In the genomic region with DNA sequence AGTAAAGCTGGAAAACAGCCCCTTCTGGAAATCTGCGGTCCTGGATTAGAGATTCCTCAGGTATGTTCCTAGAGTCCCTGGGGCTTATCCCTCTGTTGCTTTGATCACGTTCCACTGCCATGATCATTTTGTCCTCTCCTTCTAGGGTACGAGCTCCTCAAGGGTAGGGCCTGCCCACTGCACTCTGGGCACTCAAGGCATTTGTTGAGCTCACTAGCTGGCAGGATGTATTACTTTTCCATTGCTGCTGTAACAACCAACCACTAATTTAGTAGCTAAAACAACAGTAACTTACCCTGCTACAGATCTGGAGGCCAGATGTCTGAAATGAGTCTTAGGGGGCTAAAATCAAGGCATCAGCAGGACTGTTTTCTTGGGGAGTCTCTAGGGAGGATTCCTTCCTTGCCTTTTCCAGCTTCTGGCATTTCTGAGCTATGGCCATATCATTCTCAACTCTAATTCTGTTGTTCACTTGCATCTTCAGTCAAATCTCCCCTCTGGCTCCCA, we compare ENCODE assay signal across 15 cellular contexts.
A peak's percentile ranks its signal among the peaks of the same experiment; 100 is the strongest.
DNase-seq lines count a peak whose midpoint lies in the region; ATAC-seq and TF ChIP-seq lines count a peak whose summit lies in the region.
"Had no signal": no experiment of that assay in that cellular context is flagged by ENCODE, and none has a peak within 500 bp of the region (broad histone marks: within the 10 kb centered on the region; RNA-seq: fewer than 3 reads in every experiment).

No MANE protein-coding gene starts in this region.

- no peak overlapping the region for H3K18ac ChIP-seq in mesendoderm (ENCODE audit: low read length)

- no peaks in the 10 kb centered on the region for H3K9me3 ChIP-seq in naive thymus-derived CD4-positive, alpha-beta T cell (ENCODE audit: control insufficient read depth in 2 of 3, low read length in 3 of 3)
- H3K9me3 ChIP-seq: esophagus muscularis mucosa, right atrium auricular region, SJSA1, upper lobe of left lung had no signal

- no peak overlapping the region for H2BK15ac ChIP-seq in mesendoderm (replicated peaks; ENCODE audit: low read depth)

- no peaks in the 10 kb centered on the region for H3K79me2 ChIP-seq in mesendoderm (ENCODE audit: control insufficient read depth, insufficient read depth, low read length)

- H2AK5ac ChIP-seq in mesendoderm (ENCODE audit: low read length) = no peak overlapping the region

- H3K4me3 Mint-ChIP-seq in activated CD4-positive, alpha-beta T cell treated with anti-CD3 and anti-CD28 coated beads for 36 hours = peak overlapping the region; percentile 45
- peak overlapping the region; percentile 73 for H3K4me3 Mint-ChIP-seq in activated T-helper 1 cell treated with anti-CD3 and anti-CD28 coated beads, Interleukin-12 subunit alpha, Interleukin-12 subunit beta, Interleukin-2, Interleukin-4 antibody, amounts not matched to agents 30 ng/mL and 10 ng/mL and 1 ng/mL, durations not matched to agents 14 hours and 24 hours and 36 hours
- H3K4me3 Mint-ChIP-seq in naive thymus-derived CD4-positive, alpha-beta T cell = peak overlapping the region; percentile 73 to 86 (median 80)
- no peak overlapping the region for H3K4me3 Mint-ChIP-seq in mesothelial cell of epicardium

- peak overlapping the region; percentile 24 for H3K27ac ChIP-seq in naive thymus-derived CD4-positive, alpha-beta T cell (ENCODE audit: low read depth, low read length)
- no peak overlapping the region for H3K27ac ChIP-seq in mesendoderm (ENCODE audit: low read depth, low read length)
- H3K27ac ChIP-seq: esophagus muscularis mucosa, right atrium auricular region, SJSA1 had no signal

- ATAC-seq in activated CD4-positive, alpha-beta T cell treated with anti-CD3 and anti-CD28 coated beads for 36 hours = peak; percentile 47
- peak; percentile 5 for ATAC-seq in HG02852 (IDR thresholded peaks at IDR 0.05; ENCODE audit: unreplicated experiment)
- no peak for ATAC-seq in naive thymus-derived CD4-positive, alpha-beta T cell

- no peaks in the 10 kb centered on the region for H3K79me1 ChIP-seq in mesendoderm (ENCODE audit: low read length)

- POLR2A ChIA-PET in activated CD4-positive, alpha-beta T cell treated with anti-CD3 and anti-CD28 coated beads for 36 hours (lab: Charles Lee) = no interaction called here
- POLR2A ChIA-PET in naive thymus-derived CD4-positive, alpha-beta T cell (lab: Charles Lee) = interaction anchor here (0.7 to 6.5 kb wide), 14 partner anchors 10 to 174 kb away, joined by 3 to 84 read pairs (median 4); partner anchors contain the start of genes AMZ2, ARSG and SLC16A6

- no peaks in the 10 kb centered on the region for H3K9me3 Mint-ChIP-seq in activated CD4-positive, alpha-beta T cell treated with anti-CD3 and anti-CD28 coated beads for 36 hours (ENCODE audit: low read depth)
- no peaks in the 10 kb centered on the region for H3K9me3 Mint-ChIP-seq in activated T-helper 1 cell treated with anti-CD3 and anti-CD28 coated beads, Interleukin-12 subunit alpha, Interleukin-12 subunit beta, Interleukin-2, Interleukin-4 antibody, amounts not matched to agents 30 ng/mL and 10 ng/mL and 1 ng/mL, durations not matched to agents 14 hours and 24 hours and 36 hours
- no peaks in the 10 kb centered on the region for H3K9me3 Mint-ChIP-seq in naive thymus-derived CD4-positive, alpha-beta T cell
- no peaks in the 10 kb centered on the region for H3K9me3 Mint-ChIP-seq in mesothelial cell of epicardium

- no CpG with 5 or more reads among the region's 3 CpGs for WGBS in mesendoderm (ENCODE audit: extremely low coverage, insufficient coverage, low lambda C conversion rate)

- no peak overlapping the region for H2BK120ac ChIP-seq in mesendoderm (ENCODE audit: low read depth, low read length)

- peak overlapping the region; percentile 44 for H3K27ac Mint-ChIP-seq in activated CD4-positive, alpha-beta T cell treated with anti-CD3 and anti-CD28 coated beads for 36 hours
- peak overlapping the region; percentile 86 for H3K27ac Mint-ChIP-seq in activated T-helper 1 cell treated with anti-CD3 and anti-CD28 coated beads, Interleukin-12 subunit alpha, Interleukin-12 subunit beta, Interleukin-2, Interleukin-4 antibody, amounts not matched to agents 30 ng/mL and 10 ng/mL and 1 ng/mL, durations not matched to agents 14 hours and 24 hours and 36 hours
- peak overlapping the region; percentile 24 to 91 (median 82) for H3K27ac Mint-ChIP-seq in naive thymus-derived CD4-positive, alpha-beta T cell
- no peak overlapping the region for H3K27ac Mint-ChIP-seq in mesothelial cell of epicardium

- H3K27me3 ChIP-seq in naive thymus-derived CD4-positive, alpha-beta T cell (ENCODE audit: control insufficient read depth in 2 of 2, insufficient read depth in 2 of 2, low read length in 2 of 2) = no peaks in the 10 kb centered on the region
- no peaks in the 10 kb centered on the region for H3K27me3 ChIP-seq in mesendoderm (ENCODE audit: insufficient read depth, low read length, poor library complexity)
- H3K27me3 ChIP-seq: esophagus muscularis mucosa, right atrium auricular region, SJSA1, upper lobe of left lung had no signal

- H2BK5ac ChIP-seq in mesendoderm (ENCODE audit: low read length) = no peak overlapping the region

- no peak for DNase-seq in activated CD4-positive, alpha-beta T cell treated with anti-CD3 and anti-CD28 coated beads for 36 hours
- DNase-seq in activated CD4-positive, alpha-beta T cell treated with anti-CD3 and anti-CD28 coated beads for 4 hours = no peak
- no peak for DNase-seq in activated T-helper 1 cell treated with anti-CD3 and anti-CD28 coated beads, Interleukin-12 subunit alpha, Interleukin-12 subunit beta, Interleukin-2, Interleukin-4 antibody, amounts not matched to agents 30 ng/mL and 10 ng/mL and 1 ng/mL, durations not matched to agents 14 hours and 24 hours and 36 hours (ENCODE audit: low spot score)
- peak in 1 of 9 donors; percentile 14 for DNase-seq in naive thymus-derived CD4-positive, alpha-beta T cell
- DNase-seq in mesothelial cell of epicardium (ENCODE audit: low spot score in 2 of 2, unreplicated experiment in 2 of 2) (no peak), NCI-H1092 treated with DMSO at 0.1 percent for 48 hours (lab: John Stamatoyannopoulos, UW) (no peak), mesendoderm (no peak)
- DNase-seq: 8988T, NCI-H1048, NCI-H2171 had no signal

- H3K36me3 Mint-ChIP-seq in activated CD4-positive, alpha-beta T cell treated with anti-CD3 and anti-CD28 coated beads for 36 hours (ENCODE audit: low read depth) = peaks cover 12% of the 10 kb centered on the region
- peaks cover 5% of the 10 kb centered on the region for H3K36me3 Mint-ChIP-seq in activated T-helper 1 cell treated with anti-CD3 and anti-CD28 coated beads, Interleukin-12 subunit alpha, Interleukin-12 subunit beta, Interleukin-2, Interleukin-4 antibody, amounts not matched to agents 30 ng/mL and 10 ng/mL and 1 ng/mL, durations not matched to agents 14 hours and 24 hours and 36 hours (ENCODE audit: low read depth)
- peaks cover 0 to 15% (median 1%) of the 10 kb centered on the region in 5 donors for H3K36me3 Mint-ChIP-seq in naive thymus-derived CD4-positive, alpha-beta T cell
- peaks cover 5% of the 10 kb centered on the region for H3K36me3 Mint-ChIP-seq in mesothelial cell of epicardium

- H3K4ac ChIP-seq in mesendoderm (ENCODE audit: low read depth, low read length) = no peak overlapping the region

- H3K4me3 ChIP-seq in naive thymus-derived CD4-positive, alpha-beta T cell (ENCODE audit: low read length) = peak overlapping the region; percentile 33
- H3K4me3 ChIP-seq in mesendoderm (ENCODE audit: low read length) = no peak overlapping the region
- H3K4me3 ChIP-seq: esophagus muscularis mucosa, right atrium auricular region, SJSA1, upper lobe of left lung had no signal

- no peaks in the 10 kb centered on the region for H3K36me3 ChIP-seq in naive thymus-derived CD4-positive, alpha-beta T cell (ENCODE audit: control insufficient read depth in 2 of 3, insufficient read depth in 3 of 3, low read length in 3 of 3)
- H3K36me3 ChIP-seq in mesendoderm (ENCODE audit: control insufficient read depth, insufficient read depth, low read length) = no peaks in the 10 kb centered on the region
- H3K36me3 ChIP-seq: right atrium auricular region, SJSA1, upper lobe of left lung had no signal

- H3K4me1 ChIP-seq in naive thymus-derived CD4-positive, alpha-beta T cell (ENCODE audit: control insufficient read depth in 2 of 2, insufficient read depth in 2 of 2, low read length in 2 of 2) = peaks cover 49 to 51% of the 10 kb centered on the region in 2 donors
- H3K4me1 ChIP-seq in mesendoderm (ENCODE audit: control insufficient read depth, low read depth, low read length) = no peaks in the 10 kb centered on the region
- H3K4me1 ChIP-seq: esophagus muscularis mucosa, right atrium auricular region had no signal

- TF ChIP-seq CTCF in mesothelial cell of epicardium (IDR thresholded peaks at IDR 0.05; ENCODE audit: unreplicated experiment) = no peak

- intact Hi-C loops in activated CD4-positive, alpha-beta T cell treated with anti-CD3 and anti-CD28 coated beads for 36 hours (cut with DNase I, micrococcal nuclease) = loop anchor here (1.0 to 2.0 kb wide), 5 partner anchors 11 to 66 kb away; partner anchors contain the start of genes ARSG (in 1 of the 2) and SLC16A6 (in 1 of the 2)
- intact Hi-C loops in activated T-helper 1 cell treated with anti-CD3 and anti-CD28 coated beads, Interleukin-12 subunit alpha, Interleukin-12 subunit beta, Interleukin-2, Interleukin-4 antibody, amounts not matched to agents 30 ng/mL and 10 ng/mL and 1 ng/mL, durations not matched to agents 14 hours and 24 hours and 36 hours (cut with micrococcal nuclease) = loop anchor here (1.0 kb wide), 7 partner anchors 11 to 152 kb away; no protein-coding TSS in a partner anchor
- intact Hi-C loops in naive thymus-derived CD4-positive, alpha-beta T cell (cut with micrococcal nuclease) = loop anchor here (1.0 to 10.0 kb wide), 11 partner anchors 11 to 152 kb away; partner anchors contain the start of gene WIPI1 (in 1 of the 2)

- H3K27me3 Mint-ChIP-seq in activated CD4-positive, alpha-beta T cell treated with anti-CD3 and anti-CD28 coated beads for 36 hours = no peaks in the 10 kb centered on the region
- H3K27me3 Mint-ChIP-seq in activated T-helper 1 cell treated with anti-CD3 and anti-CD28 coated beads, Interleukin-12 subunit alpha, Interleukin-12 subunit beta, Interleukin-2, Interleukin-4 antibody, amounts not matched to agents 30 ng/mL and 10 ng/mL and 1 ng/mL, durations not matched to agents 14 hours and 24 hours and 36 hours (ENCODE audit: insufficient read depth) = peaks cover under 1% of the 10 kb centered on the region
- no peaks in the 10 kb centered on the region for H3K27me3 Mint-ChIP-seq in naive thymus-derived CD4-positive, alpha-beta T cell
- no peaks in the 10 kb centered on the region for H3K27me3 Mint-ChIP-seq in mesothelial cell of epicardium (ENCODE audit: low read depth)

- H3K4me2 ChIP-seq in mesendoderm (ENCODE audit: low read length) = no peak overlapping the region

- no peak overlapping the region for H3K56ac ChIP-seq in mesendoderm (ENCODE audit: low read length)

- no peak overlapping the region for H4K8ac ChIP-seq in mesendoderm (ENCODE audit: low read depth, low read length)

- no peak overlapping the region for H4K5ac ChIP-seq in mesendoderm (ENCODE audit: low read length)

- H3K9ac ChIP-seq in mesendoderm (ENCODE audit: low read length) = no peak overlapping the region

- no peak overlapping the region for H3K23ac ChIP-seq in mesendoderm (ENCODE audit: low read length)

- CTCF ChIA-PET in activated CD4-positive, alpha-beta T cell treated with anti-CD3 and anti-CD28 coated beads for 36 hours (lab: Charles Lee) = interaction anchor here (0.6 to 1.5 kb wide), 4 partner anchors 25 to 103 kb away, joined by 3 to 7 read pairs (median 4); no protein-coding TSS in a partner anchor
- CTCF ChIA-PET in naive thymus-derived CD4-positive, alpha-beta T cell (lab: Charles Lee) = interaction anchor here (0.7 to 1.6 kb wide), 5 partner anchors 10 to 79 kb away, joined by 3 to 9 read pairs (median 3); partner anchors contain the start of gene ARSG

- peaks cover 53% of the 10 kb centered on the region for H3K4me1 Mint-ChIP-seq in activated CD4-positive, alpha-beta T cell treated with anti-CD3 and anti-CD28 coated beads for 36 hours
- H3K4me1 Mint-ChIP-seq in activated T-helper 1 cell treated with anti-CD3 and anti-CD28 coated beads, Interleukin-12 subunit alpha, Interleukin-12 subunit beta, Interleukin-2, Interleukin-4 antibody, amounts not matched to agents 30 ng/mL and 10 ng/mL and 1 ng/mL, durations not matched to agents 14 hours and 24 hours and 36 hours (ENCODE audit: low read depth) = peaks cover 56% of the 10 kb centered on the region
- H3K4me1 Mint-ChIP-seq in naive thymus-derived CD4-positive, alpha-beta T cell = peaks cover 38 to 64% (median 57%) of the 10 kb centered on the region in 7 donors
- no peaks in the 10 kb centered on the region for H3K4me1 Mint-ChIP-seq in mesothelial cell of epicardium
